In genomic region chr16:85460983-85461813, GRCh38 we compare ENCODE assay signal across 10 cellular contexts.
DNase-seq lines count a peak whose midpoint lies in the region; FAIRE-seq and TF ChIP-seq lines count a peak whose summit lies in the region.
"Had no signal": no experiment of that assay in that cellular context is flagged by ENCODE, and none has a peak within 500 bp of the region (broad histone marks: within the 10 kb centered on the region; RNA-seq: fewer than 3 reads in every experiment).

No MANE protein-coding gene starts in this region.

- H2AFZ ChIP-seq in neural progenitor cell (replicated peaks), result no peak overlapping the region

- no peak overlapping the region for H3K27ac ChIP-seq in neural progenitor cell

- peaks cover 0 to 3% (median 0%) of the 10 kb centered on the region in 5 experiments for H3K9me3 Mint-ChIP-seq in brain
- no peaks in the 10 kb centered on the region for H3K9me3 Mint-ChIP-seq in neural progenitor cell
- no peaks in the 10 kb centered on the region for H3K9me3 Mint-ChIP-seq in osteocyte (ENCODE audit: unreplicated experiment)
- H3K9me3 Mint-ChIP-seq: memory B cell had no signal

- peaks cover 43% of the 10 kb centered on the region for H3K4me1 ChIP-seq in neural progenitor cell

- no peaks in the 10 kb centered on the region for H3K36me3 ChIP-seq in neural progenitor cell

- H3K27me3 Mint-ChIP-seq in brain, result peaks cover 7% of the 10 kb centered on the region
- peaks cover 9% of the 10 kb centered on the region for H3K27me3 Mint-ChIP-seq in neural progenitor cell (ENCODE audit: insufficient read depth, low read depth)
- peaks cover 2% of the 10 kb centered on the region for H3K27me3 Mint-ChIP-seq in osteocyte (ENCODE audit: unreplicated experiment)

- H3K9me3 ChIP-seq in neural progenitor cell (ENCODE audit: low read depth), result no peaks in the 10 kb centered on the region

- peaks cover 80% of the 10 kb centered on the region for H3K4me1 Mint-ChIP-seq in brain
- peaks cover 59% of the 10 kb centered on the region for H3K4me1 Mint-ChIP-seq in neural progenitor cell
- H3K4me1 Mint-ChIP-seq in osteocyte (ENCODE audit: unreplicated experiment), result peaks cover 42% of the 10 kb centered on the region

- H3K4me3 Mint-ChIP-seq in brain (peak overlapping the region; percentile 52 to 89 (median 86)), neural progenitor cell (peak overlapping the region; percentile 90), osteocyte (ENCODE audit: unreplicated experiment) (no peak overlapping the region)

- FAIRE-seq in frontal cortex (lab: Jason Lieb, UNC), result no peak

- H3K4me3 ChIP-seq in neural progenitor cell, result peak overlapping the region; percentile 28

- H3F3A ChIP-seq in neural progenitor cell (ENCODE audit: low read depth), result peaks cover 46% of the 10 kb centered on the region

- H3K79me2 ChIP-seq in neural progenitor cell (ENCODE audit: low read depth), result no peaks in the 10 kb centered on the region

- H3K36me3 Mint-ChIP-seq in brain (no peaks in the 10 kb centered on the region), neural progenitor cell (no peaks in the 10 kb centered on the region), osteocyte (ENCODE audit: unreplicated experiment) (no peaks in the 10 kb centered on the region)
- H3K36me3 Mint-ChIP-seq: memory B cell had no signal

- DNase-seq in D341Med (ENCODE audit: low spot score) (peak; percentile 86), NCI-H1092 treated with DMSO at 0.1 percent for 48 hours (lab: John Stamatoyannopoulos, UW) (peak; percentile 96), neural progenitor cell (ENCODE audit: low spot score) (peak; percentile 53), frontal cortex (ENCODE audit: low spot score in 2 of 2) (no peak), kidney tubule cell (ENCODE audit: low spot score) (no peak), osteocyte (ENCODE audit: extremely low spot score, unreplicated experiment) (no peak)
- DNase-seq in stimulated activated naive CD4-positive, alpha-beta T cell treated with Interleukin-2 at 50 U/mL for 16 hours (lab: John Stamatoyannopoulos, UW), result no peak
- DNase-seq: activated CD4-positive, CD25-positive, alpha-beta regulatory T cell had no signal

- H3K27ac Mint-ChIP-seq in brain (peak overlapping the region; percentile 85 to 98 (median 94)), neural progenitor cell (no peak overlapping the region), osteocyte (ENCODE audit: unreplicated experiment) (no peak overlapping the region)
- H3K27ac Mint-ChIP-seq: memory B cell had no signal

- peak overlapping the region; percentile 69 for H3K4me2 ChIP-seq in neural progenitor cell

- peaks cover 77% of the 10 kb centered on the region for H3K27me3 ChIP-seq in neural progenitor cell

- H3K9ac ChIP-seq in neural progenitor cell, result no peak overlapping the region

- H4K20me1 ChIP-seq in neural progenitor cell (ENCODE audit: low read depth), result peaks cover 61% of the 10 kb centered on the region

- TF ChIP-seq CTCF in brain (conservative IDR thresholded peaks at IDR 0.05) (no peak), neural progenitor cell (IDR thresholded peaks at IDR 0.05) (no peak), osteocyte (IDR thresholded peaks at IDR 0.05) (no peak)

Comparison
In these comparisons a context has a peak if more than half of its experiments do, and no peak if none do; other contexts are left out.
1. DNase-seq: peak in D341Med (single experiment), NCI-H1092 treated with DMSO at 0.1 percent for 48 hours (single experiment) and neural progenitor cell (single experiment); none in frontal cortex (0 of 2), stimulated activated naive CD4-positive, alpha-beta T cell treated with Interleukin-2 at 50 U/mL for 16 hours (single experiment), kidney tubule cell (single experiment) and osteocyte (single experiment).
2. H3K27ac Mint-ChIP-seq: peak in brain (5 of 5); none in neural progenitor cell (single experiment) and osteocyte (single experiment).